17 cellular contexts compared by ENCODE assay signal in genomic region chr10:100735345-100736143, GRCh38. TPM values are rescaled to one million over a fixed set of nuclear protein-coding genes. Genes with fewer than 3 reads are reported as not detected.
DNase-seq lines count a peak whose midpoint lies in the region; ATAC-seq and TF ChIP-seq lines count a peak whose summit lies in the region.
"Had no signal": no experiment of that assay in that cellular context is flagged by ENCODE, and none has a peak within 500 bp of the region (broad histone marks: within the 10 kb centered on the region; RNA-seq: fewer than 3 reads in every experiment).

No MANE protein-coding gene starts in this region.

- no peak overlapping the region for H3K27ac Mint-ChIP-seq in natural killer cell treated with Interleukin-12 subunit alpha and Interleukin-12 subunit beta and Interleukin-15 and Interleukin-18, amount 100 ng/mL, for 72 hours
- H3K27ac Mint-ChIP-seq: activated T-helper 17 cell treated with anti-CD3 and anti-CD28 coated beads, Interleukin-2, amount 50 U/mL, for 72 hours; IgD-negative memory B cell had no signal

- no peak overlapping the region for H3K4me3 ChIP-seq in HEK293 (ENCODE audit: low read depth, low read length)
- H3K4me3 ChIP-seq: Peyer's patch, thyroid gland had no signal

- H3K27me3 Mint-ChIP-seq in natural killer cell treated with Interleukin-12 subunit alpha and Interleukin-12 subunit beta and Interleukin-15 and Interleukin-18, amount 100 ng/mL, for 72 hours = peaks cover 50 to 75% of the 10 kb centered on the region in 2 donors

- no peaks in the 10 kb centered on the region for H3K9me3 Mint-ChIP-seq in natural killer cell treated with Interleukin-12 subunit alpha and Interleukin-12 subunit beta and Interleukin-15 and Interleukin-18, amount 100 ng/mL, for 72 hours
- H3K9me3 Mint-ChIP-seq: activated T-helper 17 cell treated with anti-CD3 and anti-CD28 coated beads, Interleukin-2, amount 50 U/mL, for 72 hours had no signal

- no peaks in the 10 kb centered on the region; the same call in 1 of the 2 replicates for H3K4me1 ChIP-seq in HEK293 (ENCODE audit: control insufficient read depth, insufficient read depth, low read length)

- peak; percentile 5 for DNase-seq in COLO668 (lab: John Stamatoyannopoulos, UW; ENCODE audit: unreplicated experiment)
- peak; percentile 36 for DNase-seq in glomerular visceral epithelial cell (ENCODE audit: extremely low spot score)
- DNase-seq in natural killer cell treated with Interleukin-12 subunit alpha and Interleukin-12 subunit beta and Interleukin-15 and Interleukin-18, amount 100 ng/mL, for 72 hours (ENCODE audit: low spot score) = no peak
- no peak for DNase-seq in hippocampal formation (lab: John Stamatoyannopoulos, UW)
- DNase-seq in HPDE6-E6E7 (ENCODE audit: extremely low spot score) = no peak
- no peak for DNase-seq in NCI-H2107 (lab: John Stamatoyannopoulos, UW)
- DNase-seq: amniotic stem cell, foreskin fibroblast, NCI-H187 treated with DMSO at 0.1 percent for 48 hours, NCI-H526 treated with DMSO at 0.1 percent for 48 hours, nucleus accumbens, Peyer's patch, thyroid gland had no signal

- peaks cover 29 to 37% of the 10 kb centered on the region in 2 donors for H3K4me1 Mint-ChIP-seq in natural killer cell treated with Interleukin-12 subunit alpha and Interleukin-12 subunit beta and Interleukin-15 and Interleukin-18, amount 100 ng/mL, for 72 hours (ENCODE audit: low read depth in 2 of 2)

- no peaks in the 10 kb centered on the region for H3K36me3 Mint-ChIP-seq in natural killer cell treated with Interleukin-12 subunit alpha and Interleukin-12 subunit beta and Interleukin-15 and Interleukin-18, amount 100 ng/mL, for 72 hours

- peak overlapping the region; percentile 26 for H3K4me3 Mint-ChIP-seq in natural killer cell treated with Interleukin-12 subunit alpha and Interleukin-12 subunit beta and Interleukin-15 and Interleukin-18, amount 100 ng/mL, for 72 hours
- H3K4me3 Mint-ChIP-seq: activated T-helper 17 cell treated with anti-CD3 and anti-CD28 coated beads, Interleukin-2, amount 50 U/mL, for 72 hours had no signal

- CTCF ChIA-PET in HEK293 (lab: Yijun Ruan, JAX) = interaction anchor here (0.9 to 4.7 kb wide), 3 partner anchors 8 to 174 kb away, joined by 3 to 37 read pairs (median 3); no protein-coding TSS in a partner anchor

- H3K9me3 ChIP-seq in HEK293 (ENCODE audit: control insufficient read depth, insufficient read depth, low read depth, low read length) = no peaks in the 10 kb centered on the region
- H3K9me3 ChIP-seq: Peyer's patch, thyroid gland had no signal

- no peaks in the 10 kb centered on the region for H3K36me3 ChIP-seq in HEK293 (ENCODE audit: control insufficient read depth in 2 of 2, insufficient read depth in 1 of 2, low read length in 2 of 2)
- H3K36me3 ChIP-seq: Peyer's patch, thyroid gland had no signal

- ATAC-seq in natural killer cell treated with Interleukin-12 subunit alpha and Interleukin-12 subunit beta and Interleukin-15 and Interleukin-18, amount 100 ng/mL, for 72 hours = no peak
- no peak for ATAC-seq in HG03097 (IDR thresholded peaks at IDR 0.05; ENCODE audit: low FRiP score, unreplicated experiment)

- H3K27ac ChIP-seq in HEK293 (ENCODE audit: extremely low read depth, low read depth, low read length) = no peak overlapping the region
- H3K27ac ChIP-seq: Peyer's patch, thyroid gland had no signal

- POLR2A ChIA-PET in HEK293 (lab: Yijun Ruan, JAX) = no interaction called here

- no peak for TF ChIP-seq CTCF in HEK293 (tag by site-specific recombination; IDR thresholded peaks at IDR 0.05)

TF ChIP-seq in HEK293, 187 proteins besides CTCF, POLR2A, EP300 and RAD21:
- peak; percentile 34 for TF ChIP-seq EGR2 (tag by site-specific recombination; IDR thresholded peaks at IDR 0.05; ENCODE audit: low read depth)
- peak; percentile 28; the same call in 1 of the 2 replicates for TF ChIP-seq ZFHX2 (tag by site-specific recombination; conservative IDR thresholded peaks at IDR 0.05)
- no peak for TF ChIP-seq ZNF624 (tag by site-specific recombination; IDR thresholded peaks at IDR 0.05)
- peak; percentile 54 for TF ChIP-seq PRDM1 (tag by site-specific recombination; IDR thresholded peaks at IDR 0.05)
- no peak for TF ChIP-seq ZNF302 (tag by site-specific recombination; IDR thresholded peaks at IDR 0.05; ENCODE audit: low read depth)

RNA-seq across cellular contexts. Expression of gene PAX2, which starts 9.8 kb away (rescaled TPM):
- total RNA-seq in natural killer cell treated with Interleukin-12 subunit alpha and Interleukin-12 subunit beta and Interleukin-15 and Interleukin-18, amount 100 ng/mL, for 72 hours = not detected
- total RNA-seq: Peyer's patch, thyroid gland had no signal

Comparison
In these comparisons a context has a peak if more than half of its experiments do, and no peak if none do; other contexts are left out.
1. DNase-seq: peak in COLO668 (single experiment) and glomerular visceral epithelial cell (single experiment); none in natural killer cell treated with Interleukin-12 subunit alpha and Interleukin-12 subunit beta and Interleukin-15 and Interleukin-18, amount 100 ng/mL, for 72 hours (single experiment), hippocampal formation (0 of 2), HPDE6-E6E7 (single experiment) and NCI-H2107 (single experiment).